Comparison of ENCODE assay signal across 1 cellular context in the genomic region with DNA sequence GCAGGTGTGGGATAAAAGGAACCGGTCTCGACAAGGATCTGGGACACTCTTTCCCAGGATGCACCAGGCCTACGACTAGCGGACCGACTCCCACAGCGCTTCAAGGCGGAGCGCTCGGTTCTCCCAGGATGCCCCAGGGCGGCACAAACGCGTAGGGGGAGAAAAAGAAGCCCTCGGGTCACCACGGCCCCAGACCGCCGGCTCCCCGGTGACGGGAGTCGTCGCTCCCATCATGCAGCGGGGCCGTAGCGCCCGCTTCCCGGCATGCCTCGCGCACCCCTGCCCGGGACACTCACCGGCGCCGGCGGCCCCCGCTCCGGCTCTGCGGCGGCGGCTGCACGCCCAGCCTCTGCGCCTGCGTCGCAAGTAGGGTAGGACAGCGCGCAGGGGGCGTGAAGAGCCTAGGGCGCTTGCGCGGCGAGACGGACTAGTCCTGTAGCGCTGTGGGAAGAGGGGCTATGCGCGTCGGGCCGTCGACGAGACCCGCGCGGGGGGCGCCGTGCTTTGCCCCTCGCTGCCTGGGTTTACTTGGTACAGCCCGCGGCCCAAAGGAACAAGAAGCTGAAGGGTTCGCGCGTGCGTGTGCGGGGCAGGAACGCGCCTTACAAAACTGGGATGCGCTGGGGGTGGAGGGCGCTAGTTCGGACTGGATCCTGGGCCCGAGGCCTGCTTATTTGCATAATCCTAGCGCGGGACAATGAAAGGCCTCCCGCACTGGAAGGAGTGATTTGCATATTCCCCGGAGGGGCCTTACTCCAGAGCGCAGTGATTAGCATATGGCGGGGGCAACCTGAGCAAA.
TF ChIP-seq lines count a peak whose summit lies in the region.

Gene ZNF428 (minus strand): TSS at position 368 of the 799 bp plus-strand sequence. CDS start 5,325 bp downstream, outside the sequence.

TF ChIP-seq in HepG2, 621 proteins besides CTCF, POLR2A, EP300 and RAD21 (continued from another document and continues in another):
- TF ChIP-seq GFI1 (CRISPR knock-in tag; IDR thresholded peaks at IDR 0.05; ENCODE audit: borderline replicate concordance) (peak; percentile 67; the same call in 1 of the 2 replicates), JUN (CRISPR knock-in tag; IDR thresholded peaks at IDR 0.05) (0 out of 2 replicates have a peak, but pooled peaks have one; percentile 27), ZBTB8A (CRISPR knock-in tag; IDR thresholded peaks at IDR 0.05; ENCODE audit: borderline replicate concordance, low read depth) (peak; percentile 37; the same call in 1 of the 2 replicates), MAFK (conservative IDR thresholded peaks at IDR 0.05 in 1 of 2, IDR thresholded peaks at IDR 0.05 in 1 of 2; ENCODE audit: low read length in 2 of 2) (no peak), EZH2 (conservative IDR thresholded peaks at IDR 0.05; ENCODE audit: low read depth, low read length) (no peak), CHD2 (IDR thresholded peaks at IDR 0.05; ENCODE audit: low read depth, low read length) (peak; percentile 34; the same call in 1 of the 2 replicates), KDM2A (CRISPR knock-in tag; IDR thresholded peaks at IDR 0.05; ENCODE audit: borderline replicate concordance, low read depth) (peak; percentile 49; the same call in 1 of the 2 replicates), MEIS1 (CRISPR knock-in tag; IDR thresholded peaks at IDR 0.05; ENCODE audit: borderline replicate concordance) (peak; percentile 83), ZNF207 (IDR thresholded peaks at IDR 0.05; ENCODE audit: borderline replicate concordance) (no peak), CEBPB (IDR thresholded peaks at IDR 0.05; ENCODE audit: borderline replicate concordance, low read depth, low read length) (no peak), GZF1 (CRISPR knock-in tag; IDR thresholded peaks at IDR 0.05) (peak; percentile 45; the same call in 1 of the 2 replicates), ZFP82 (CRISPR knock-in tag; IDR thresholded peaks at IDR 0.05; ENCODE audit: borderline replicate concordance) (peak; percentile 92; the same call in 1 of the 2 replicates), NFKB2 (CRISPR knock-in tag; IDR thresholded peaks at IDR 0.05; ENCODE audit: borderline replicate concordance) (peak; percentile 85; the same call in 1 of the 2 replicates), ZNF775 (CRISPR knock-in tag; IDR thresholded peaks at IDR 0.05; ENCODE audit: borderline replicate concordance) (no peak), ZBTB46 (CRISPR knock-in tag; IDR thresholded peaks at IDR 0.05; ENCODE audit: borderline replicate concordance) (peak; percentile 90; the same call in 1 of the 2 replicates), ZNF670 (CRISPR knock-in tag; IDR thresholded peaks at IDR 0.05; ENCODE audit: borderline replicate concordance) (peak; percentile 90; the same call in 1 of the 2 replicates), ZNF562 (CRISPR knock-in tag; IDR thresholded peaks at IDR 0.05; ENCODE audit: borderline replicate concordance) (peak; percentile 65; the same call in 1 of the 2 replicates), GABPB1 (CRISPR knock-in tag; IDR thresholded peaks at IDR 0.05) (peak; percentile 74; the same call in 1 of the 2 replicates), ZBTB7B (CRISPR knock-in tag; IDR thresholded peaks at IDR 0.05) (peak; percentile 78; the same call in 1 of the 2 replicates), ATF7 (IDR thresholded peaks at IDR 0.05) (no peak), ATF7 (CRISPR knock-in tag; IDR thresholded peaks at IDR 0.05) (peak; percentile 71; the same call in 1 of the 2 replicates), HNRNPH1 (optimal IDR thresholded peaks at IDR 0.05; ENCODE audit: low read depth, low read length) (no peak), ELF3 (CRISPR knock-in tag; IDR thresholded peaks at IDR 0.05) (no peak), IKZF4 (CRISPR knock-in tag; IDR thresholded peaks at IDR 0.05; ENCODE audit: borderline replicate concordance, low read depth, not compliant biosample characterization) (peak; percentile 57), PHF8 (CRISPR knock-in tag; IDR thresholded peaks at IDR 0.05) (peak; percentile 90), HMG20A (CRISPR knock-in tag; IDR thresholded peaks at IDR 0.05; ENCODE audit: borderline replicate concordance) (no peak), ZNF121 (CRISPR knock-in tag; IDR thresholded peaks at IDR 0.05) (peak; percentile 84), ZNF768 (CRISPR knock-in tag; IDR thresholded peaks at IDR 0.05) (peak; percentile 71; the same call in 1 of the 2 replicates), GATAD1 (CRISPR knock-in tag; IDR thresholded peaks at IDR 0.05) (peak; percentile 82), MIER2 (CRISPR knock-in tag; IDR thresholded peaks at IDR 0.05) (no peak), ZNF883 (CRISPR knock-in tag; IDR thresholded peaks at IDR 0.05; ENCODE audit: not compliant biosample characterization) (no peak), PHF21A (CRISPR knock-in tag; IDR thresholded peaks at IDR 0.05) (peak; percentile 94), EEA1 (CRISPR knock-in tag; IDR thresholded peaks at IDR 0.05; ENCODE audit: borderline replicate concordance) (0 out of 2 replicates have a peak, but pooled peaks have one; percentile 29), SNAPC4 (CRISPR knock-in tag; IDR thresholded peaks at IDR 0.05) (peak; percentile 99), KDM4B (CRISPR knock-in tag; IDR thresholded peaks at IDR 0.05) (no peak; the same call in none of the 2 replicates), FOXM1 (CRISPR knock-in tag; IDR thresholded peaks at IDR 0.05) (0 out of 2 replicates have a peak, but pooled peaks have one; percentile 22), ZNF589 (CRISPR knock-in tag; conservative IDR thresholded peaks at IDR 0.05) (peak; percentile 68), ZNF138 (CRISPR knock-in tag; IDR thresholded peaks at IDR 0.05; ENCODE audit: low read depth) (peak; percentile 88), ZBTB37 (CRISPR knock-in tag; IDR thresholded peaks at IDR 0.05) (no peak), SNAI1 (CRISPR knock-in tag; IDR thresholded peaks at IDR 0.05; ENCODE audit: borderline replicate concordance) (0 out of 2 replicates have a peak, but pooled peaks have one; percentile 42), RFX3 (CRISPR knock-in tag; IDR thresholded peaks at IDR 0.05) (no peak)
- TF ChIP-seq, protein P1, sequence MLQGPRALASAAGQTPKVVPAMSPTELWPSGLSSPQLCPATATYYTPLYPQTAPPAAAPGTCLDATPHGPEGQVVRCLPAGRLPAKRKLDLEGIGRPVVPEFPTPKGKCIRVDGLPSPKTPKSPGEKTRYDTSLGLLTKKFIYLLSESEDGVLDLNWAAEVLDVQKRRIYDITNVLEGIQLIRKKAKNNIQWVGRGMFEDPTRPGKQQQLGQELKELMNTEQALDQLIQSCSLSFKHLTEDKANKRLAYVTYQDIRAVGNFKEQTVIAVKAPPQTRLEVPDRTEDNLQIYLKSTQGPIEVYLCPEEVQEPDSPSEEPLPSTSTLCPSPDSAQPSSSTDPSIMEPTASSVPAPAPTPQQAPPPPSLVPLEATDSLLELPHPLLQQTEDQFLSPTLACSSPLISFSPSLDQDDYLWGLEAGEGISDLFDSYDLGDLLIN (CRISPR knock-in tag; IDR thresholded peaks at IDR 0.05; ENCODE audit: borderline replicate concordance), result peak; percentile 93
- TF ChIP-seq, protein P2, sequence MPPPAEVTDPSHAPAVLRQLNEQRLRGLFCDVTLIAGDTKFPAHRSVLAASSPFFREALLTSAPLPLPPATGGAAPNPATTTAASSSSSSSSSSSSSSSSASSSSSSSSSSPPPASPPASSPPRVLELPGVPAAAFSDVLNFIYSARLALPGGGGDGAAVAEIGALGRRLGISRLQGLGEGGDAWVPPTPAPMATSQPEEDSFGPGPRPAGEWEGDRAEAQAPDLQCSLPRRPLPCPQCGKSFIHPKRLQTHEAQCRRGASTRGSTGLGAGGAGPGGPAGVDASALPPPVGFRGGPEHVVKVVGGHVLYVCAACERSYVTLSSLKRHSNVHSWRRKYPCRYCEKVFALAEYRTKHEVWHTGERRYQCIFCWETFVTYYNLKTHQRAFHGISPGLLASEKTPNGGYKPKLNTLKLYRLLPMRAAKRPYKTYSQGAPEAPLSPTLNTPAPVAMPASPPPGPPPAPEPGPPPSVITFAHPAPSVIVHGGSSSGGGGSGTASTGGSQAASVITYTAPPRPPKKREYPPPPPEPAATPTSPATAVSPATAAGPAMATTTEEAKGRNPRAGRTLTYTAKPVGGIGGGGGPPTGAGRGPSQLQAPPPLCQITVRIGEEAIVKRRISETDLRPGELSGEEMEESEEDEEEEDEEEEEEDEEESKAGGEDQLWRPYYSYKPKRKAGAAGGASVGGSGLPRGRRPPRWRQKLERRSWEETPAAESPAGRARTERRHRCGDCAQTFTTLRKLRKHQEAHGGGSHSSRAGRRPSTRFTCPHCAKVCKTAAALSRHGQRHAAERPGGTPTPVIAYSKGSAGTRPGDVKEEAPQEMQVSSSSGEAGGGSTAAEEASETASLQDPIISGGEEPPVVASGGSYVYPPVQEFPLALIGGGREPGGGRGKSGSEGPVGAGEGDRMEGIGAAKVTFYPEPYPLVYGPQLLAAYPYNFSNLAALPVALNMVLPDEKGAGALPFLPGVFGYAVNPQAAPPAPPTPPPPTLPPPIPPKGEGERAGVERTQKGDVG (CRISPR knock-in tag; IDR thresholded peaks at IDR 0.05; ENCODE audit: borderline replicate concordance), result peak; percentile 97
- TF ChIP-seq, protein P3, sequence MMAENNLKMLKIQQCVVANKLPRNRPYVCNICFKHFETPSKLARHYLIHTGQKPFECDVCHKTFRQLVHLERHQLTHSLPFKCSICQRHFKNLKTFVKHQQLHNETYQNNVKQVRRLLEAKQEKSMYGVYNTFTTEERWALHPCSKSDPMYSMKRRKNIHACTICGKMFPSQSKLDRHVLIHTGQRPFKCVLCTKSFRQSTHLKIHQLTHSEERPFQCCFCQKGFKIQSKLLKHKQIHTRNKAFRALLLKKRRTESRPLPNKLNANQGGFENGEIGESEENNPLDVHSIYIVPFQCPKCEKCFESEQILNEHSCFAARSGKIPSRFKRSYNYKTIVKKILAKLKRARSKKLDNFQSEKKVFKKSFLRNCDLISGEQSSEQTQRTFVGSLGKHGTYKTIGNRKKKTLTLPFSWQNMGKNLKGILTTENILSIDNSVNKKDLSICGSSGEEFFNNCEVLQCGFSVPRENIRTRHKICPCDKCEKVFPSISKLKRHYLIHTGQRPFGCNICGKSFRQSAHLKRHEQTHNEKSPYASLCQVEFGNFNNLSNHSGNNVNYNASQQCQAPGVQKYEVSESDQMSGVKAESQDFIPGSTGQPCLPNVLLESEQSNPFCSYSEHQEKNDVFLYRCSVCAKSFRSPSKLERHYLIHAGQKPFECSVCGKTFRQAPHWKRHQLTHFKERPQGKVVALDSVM (CRISPR knock-in tag; IDR thresholded peaks at IDR 0.05), result peak; percentile 65
